ENCODE assay signal across 18 cellular contexts in the genomic region with DNA sequence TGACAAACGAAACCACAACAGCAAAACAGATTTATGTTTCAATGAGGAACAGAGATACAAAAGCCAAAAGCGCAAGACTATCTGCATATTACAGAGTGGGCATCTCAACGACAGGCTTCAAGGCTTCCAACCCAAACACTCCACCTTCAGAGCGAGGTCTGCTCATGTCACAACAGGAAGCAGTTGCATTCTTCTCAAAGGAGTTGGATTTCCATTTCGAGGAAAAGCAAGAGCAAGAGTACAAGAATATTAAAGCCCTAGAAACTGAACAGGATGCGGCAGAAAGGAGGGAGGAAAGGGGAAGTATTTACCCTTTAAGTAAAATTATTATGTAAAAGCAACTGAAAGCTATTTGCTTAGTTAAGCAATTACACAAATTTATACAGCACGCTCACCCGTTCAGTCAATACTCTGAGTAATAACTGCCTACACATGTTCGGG.
A peak's percentile ranks its signal among the peaks of the same experiment; 100 is the strongest.
DNase-seq lines count a peak whose midpoint lies in the region; ATAC-seq and TF ChIP-seq lines count a peak whose summit lies in the region.
"Had no signal": no experiment of that assay in that cellular context is flagged by ENCODE, and none has a peak within 500 bp of the region (broad histone marks: within the 10 kb centered on the region; RNA-seq: fewer than 3 reads in every experiment).

No MANE protein-coding gene starts in this region.

- H3K4me1 Mint-ChIP-seq in activated CD8-positive, alpha-beta T cell treated with anti-CD3 and anti-CD28 coated beads, Interleukin-2, amount 10 ng/mL, durations not matched to agents 7 days and 5 days (ENCODE audit: low read depth), result peaks cover 14% of the 10 kb centered on the region
- peaks cover 12% of the 10 kb centered on the region for H3K4me1 Mint-ChIP-seq in activated CD8-positive, alpha-beta T cell treated with anti-CD3 and anti-CD28 coated beads for 36 hours (ENCODE audit: low read depth)
- peaks cover 21% of the 10 kb centered on the region for H3K4me1 Mint-ChIP-seq in activated B cell treated with CpG ODN at 0.5 μM for 24 hours
- H3K4me1 Mint-ChIP-seq in stimulated activated naive B cell treated with anti-CD40 and anti-IgM and Interleukin-4, amounts not matched to agents 10 μg/mL and 1 μg/mL and 100 μg/mL, for 72 hours, result peaks cover 16 to 17% of the 10 kb centered on the region in 2 donors

- POLR2A ChIA-PET in activated CD8-positive, alpha-beta T cell treated with anti-CD3 and anti-CD28 coated beads, Interleukin-2, amount 10 ng/mL, durations not matched to agents 7 days and 5 days (lab: Charles Lee), result no interaction called here
- POLR2A ChIA-PET in activated CD8-positive, alpha-beta T cell treated with anti-CD3 and anti-CD28 coated beads for 36 hours (lab: Charles Lee), result interaction anchor here (0.7 kb wide), 1 partner anchor 23 kb away, joined by 3 read pairs; no protein-coding TSS in a partner anchor
- POLR2A ChIA-PET in activated B cell treated with CpG ODN at 0.5 μM for 24 hours (lab: Charles Lee), result no interaction called here

- peak overlapping the region; percentile 15 for H3K27ac Mint-ChIP-seq in activated CD8-positive, alpha-beta T cell treated with anti-CD3 and anti-CD28 coated beads, Interleukin-2, amount 10 ng/mL, durations not matched to agents 7 days and 5 days
- H3K27ac Mint-ChIP-seq in activated CD8-positive, alpha-beta T cell treated with anti-CD3 and anti-CD28 coated beads for 36 hours, result no peak overlapping the region
- peak overlapping the region; percentile 38 for H3K27ac Mint-ChIP-seq in activated B cell treated with CpG ODN at 0.5 μM for 24 hours
- no peak overlapping the region for H3K27ac Mint-ChIP-seq in stimulated activated naive B cell treated with anti-CD40 and anti-IgM and Interleukin-4, amounts not matched to agents 10 μg/mL and 1 μg/mL and 100 μg/mL, for 72 hours
- H3K27ac Mint-ChIP-seq: activated CD4-positive, alpha-beta memory T cell treated with anti-CD3 and anti-CD28 coated beads, Interleukin-2, amount 10 ng/mL, durations not matched to agents 7 days and 5 days; brain had no signal

- ATAC-seq in activated CD8-positive, alpha-beta T cell treated with anti-CD3 and anti-CD28 coated beads, Interleukin-2, amount 10 ng/mL, durations not matched to agents 7 days and 5 days, result no peak
- no peak for ATAC-seq in activated CD8-positive, alpha-beta T cell treated with anti-CD3 and anti-CD28 coated beads for 36 hours
- ATAC-seq in activated B cell treated with CpG ODN at 0.5 μM for 24 hours (ENCODE audit: low read depth), result no peak
- peak; percentile 74 to 79 for ATAC-seq in stimulated activated naive B cell treated with anti-CD40 and anti-IgM and Interleukin-4, amounts not matched to agents 10 μg/mL and 1 μg/mL and 100 μg/mL, for 72 hours (replicated peaks)
- ATAC-seq in HG03565 (IDR thresholded peaks at IDR 0.05; ENCODE audit: unreplicated experiment), result no peak
- ATAC-seq: gastroesophageal sphincter, K562, pancreas had no signal

- intact Hi-C loops in activated CD8-positive, alpha-beta T cell treated with anti-CD3 and anti-CD28 coated beads for 36 hours (cut with micrococcal nuclease), result no loop called here
- intact Hi-C loops in activated B cell treated with CpG ODN at 0.5 μM for 24 hours (cut with micrococcal nuclease), result no loop called here

- DNase-seq in activated CD8-positive, alpha-beta T cell treated with anti-CD3 and anti-CD28 coated beads, Interleukin-2, amount 10 ng/mL, durations not matched to agents 7 days and 5 days, result no peak
- DNase-seq in activated CD8-positive, alpha-beta T cell treated with anti-CD3 and anti-CD28 coated beads for 36 hours, result no peak
- DNase-seq in MV-4-11 (lab: John Stamatoyannopoulos, UW), result peak; percentile 92
- no peak for DNase-seq in activated B cell treated with CpG ODN at 0.5 μM for 24 hours
- no peak for DNase-seq in stimulated activated naive B cell treated with anti-CD40 and anti-IgM and Interleukin-4, amounts not matched to agents 10 μg/mL and 1 μg/mL and 100 μg/mL, for 72 hours
- DNase-seq in COR-L47 (lab: John Stamatoyannopoulos, UW), result no peak
- no peak for DNase-seq in kidney glomerular epithelial cell (lab: John Stamatoyannopoulos, UW)
- DNase-seq: activated CD4-positive, alpha-beta memory T cell treated with anti-CD3 and anti-CD28 coated beads, Interleukin-2, amount 10 ng/mL, durations not matched to agents 7 days and 5 days; activated gamma-delta T cell; DMS53; endodermal cell; immature natural killer cell; NCI-H187 treated with DMSO at 0.1 percent for 48 hours; pancreas had no signal

- H3K9me3 Mint-ChIP-seq in activated CD8-positive, alpha-beta T cell treated with anti-CD3 and anti-CD28 coated beads, Interleukin-2, amount 10 ng/mL, durations not matched to agents 7 days and 5 days (ENCODE audit: insufficient read depth), result no peaks in the 10 kb centered on the region
- H3K9me3 Mint-ChIP-seq in activated CD8-positive, alpha-beta T cell treated with anti-CD3 and anti-CD28 coated beads for 36 hours, result no peaks in the 10 kb centered on the region
- H3K9me3 Mint-ChIP-seq in activated B cell treated with CpG ODN at 0.5 μM for 24 hours, result no peaks in the 10 kb centered on the region
- H3K9me3 Mint-ChIP-seq in stimulated activated naive B cell treated with anti-CD40 and anti-IgM and Interleukin-4, amounts not matched to agents 10 μg/mL and 1 μg/mL and 100 μg/mL, for 72 hours, result no peaks in the 10 kb centered on the region
- H3K9me3 Mint-ChIP-seq: activated CD4-positive, alpha-beta memory T cell treated with anti-CD3 and anti-CD28 coated beads, Interleukin-2, amount 10 ng/mL, durations not matched to agents 7 days and 5 days; brain; endodermal cell; immature natural killer cell had no signal

- TF ChIP-seq CTCF in activated CD8-positive, alpha-beta T cell treated with anti-CD3 and anti-CD28 coated beads for 36 hours (IDR thresholded peaks at IDR 0.05), result no peak
- no peak for TF ChIP-seq CTCF in activated B cell treated with CpG ODN at 0.5 μM for 24 hours (IDR thresholded peaks at IDR 0.05)

- no peaks in the 10 kb centered on the region for H3K27me3 Mint-ChIP-seq in activated CD8-positive, alpha-beta T cell treated with anti-CD3 and anti-CD28 coated beads, Interleukin-2, amount 10 ng/mL, durations not matched to agents 7 days and 5 days (ENCODE audit: low read depth)
- no peaks in the 10 kb centered on the region for H3K27me3 Mint-ChIP-seq in activated CD8-positive, alpha-beta T cell treated with anti-CD3 and anti-CD28 coated beads for 36 hours
- H3K27me3 Mint-ChIP-seq in activated B cell treated with CpG ODN at 0.5 μM for 24 hours, result no peaks in the 10 kb centered on the region
- no peaks in the 10 kb centered on the region for H3K27me3 Mint-ChIP-seq in stimulated activated naive B cell treated with anti-CD40 and anti-IgM and Interleukin-4, amounts not matched to agents 10 μg/mL and 1 μg/mL and 100 μg/mL, for 72 hours
- H3K27me3 Mint-ChIP-seq: activated CD4-positive, alpha-beta memory T cell treated with anti-CD3 and anti-CD28 coated beads, Interleukin-2, amount 10 ng/mL, durations not matched to agents 7 days and 5 days had no signal

- H3K4me3 Mint-ChIP-seq in activated CD8-positive, alpha-beta T cell treated with anti-CD3 and anti-CD28 coated beads, Interleukin-2, amount 10 ng/mL, durations not matched to agents 7 days and 5 days, result no peak overlapping the region
- H3K4me3 Mint-ChIP-seq in activated CD8-positive, alpha-beta T cell treated with anti-CD3 and anti-CD28 coated beads for 36 hours, result no peak overlapping the region
- peak overlapping the region; percentile 32 for H3K4me3 Mint-ChIP-seq in activated B cell treated with CpG ODN at 0.5 μM for 24 hours
- H3K4me3 Mint-ChIP-seq in stimulated activated naive B cell treated with anti-CD40 and anti-IgM and Interleukin-4, amounts not matched to agents 10 μg/mL and 1 μg/mL and 100 μg/mL, for 72 hours, result peak overlapping the region; percentile 20 to 26
- H3K4me3 Mint-ChIP-seq: activated CD4-positive, alpha-beta memory T cell treated with anti-CD3 and anti-CD28 coated beads, Interleukin-2, amount 10 ng/mL, durations not matched to agents 7 days and 5 days; brain; endodermal cell; immature natural killer cell had no signal

- peaks cover 23% of the 10 kb centered on the region for H3K36me3 Mint-ChIP-seq in activated CD8-positive, alpha-beta T cell treated with anti-CD3 and anti-CD28 coated beads, Interleukin-2, amount 10 ng/mL, durations not matched to agents 7 days and 5 days (ENCODE audit: low read depth)
- H3K36me3 Mint-ChIP-seq in activated CD8-positive, alpha-beta T cell treated with anti-CD3 and anti-CD28 coated beads for 36 hours (ENCODE audit: low read depth), result peaks cover 31% of the 10 kb centered on the region
- H3K36me3 Mint-ChIP-seq in activated B cell treated with CpG ODN at 0.5 μM for 24 hours (ENCODE audit: low read depth), result peaks cover 56% of the 10 kb centered on the region
- peaks cover 6 to 40% of the 10 kb centered on the region in 2 donors for H3K36me3 Mint-ChIP-seq in stimulated activated naive B cell treated with anti-CD40 and anti-IgM and Interleukin-4, amounts not matched to agents 10 μg/mL and 1 μg/mL and 100 μg/mL, for 72 hours

- CTCF ChIA-PET in activated CD8-positive, alpha-beta T cell treated with anti-CD3 and anti-CD28 coated beads, Interleukin-2, amount 10 ng/mL, durations not matched to agents 7 days and 5 days (lab: Charles Lee), result interaction anchor here (1.1 kb wide), 1 partner anchor 82 kb away, joined by 3 read pairs; no protein-coding TSS in a partner anchor
- CTCF ChIA-PET in activated CD8-positive, alpha-beta T cell treated with anti-CD3 and anti-CD28 coated beads for 36 hours (lab: Charles Lee), result interaction anchor here (1.3 kb wide), 1 partner anchor 12 kb away, joined by 3 read pairs; no protein-coding TSS in a partner anchor
- CTCF ChIA-PET in activated B cell treated with CpG ODN at 0.5 μM for 24 hours (lab: Charles Lee), result interaction anchor here (1.1 kb wide), 1 partner anchor 23 kb away, joined by 5 read pairs; no protein-coding TSS in a partner anchor

Comparison
In these comparisons a context has a peak if more than half of its experiments do, and no peak if none do; other contexts are left out.
1. H3K27ac Mint-ChIP-seq: peak in activated CD8-positive, alpha-beta T cell treated with anti-CD3 and anti-CD28 coated beads, Interleukin-2, amount 10 ng/mL, durations not matched to agents 7 days and 5 days (single experiment) and activated B cell treated with CpG ODN at 0.5 μM for 24 hours (single experiment); none in activated CD8-positive, alpha-beta T cell treated with anti-CD3 and anti-CD28 coated beads for 36 hours (single experiment) and stimulated activated naive B cell treated with anti-CD40 and anti-IgM and Interleukin-4, amounts not matched to agents 10 μg/mL and 1 μg/mL and 100 μg/mL, for 72 hours (single experiment).
2. ATAC-seq: peak in stimulated activated naive B cell treated with anti-CD40 and anti-IgM and Interleukin-4, amounts not matched to agents 10 μg/mL and 1 μg/mL and 100 μg/mL, for 72 hours (2 of 2); none in activated CD8-positive, alpha-beta T cell treated with anti-CD3 and anti-CD28 coated beads, Interleukin-2, amount 10 ng/mL, durations not matched to agents 7 days and 5 days (single experiment), activated CD8-positive, alpha-beta T cell treated with anti-CD3 and anti-CD28 coated beads for 36 hours (single experiment), activated B cell treated with CpG ODN at 0.5 μM for 24 hours (single experiment) and HG03565 (single experiment).
3. H3K4me3 Mint-ChIP-seq: peak in activated B cell treated with CpG ODN at 0.5 μM for 24 hours (single experiment) and stimulated activated naive B cell treated with anti-CD40 and anti-IgM and Interleukin-4, amounts not matched to agents 10 μg/mL and 1 μg/mL and 100 μg/mL, for 72 hours (2 of 2); none in activated CD8-positive, alpha-beta T cell treated with anti-CD3 and anti-CD28 coated beads, Interleukin-2, amount 10 ng/mL, durations not matched to agents 7 days and 5 days (single experiment) and activated CD8-positive, alpha-beta T cell treated with anti-CD3 and anti-CD28 coated beads for 36 hours (single experiment).